Comparison of ENCODE assay signal across 12 cellular contexts in the genomic region with DNA sequence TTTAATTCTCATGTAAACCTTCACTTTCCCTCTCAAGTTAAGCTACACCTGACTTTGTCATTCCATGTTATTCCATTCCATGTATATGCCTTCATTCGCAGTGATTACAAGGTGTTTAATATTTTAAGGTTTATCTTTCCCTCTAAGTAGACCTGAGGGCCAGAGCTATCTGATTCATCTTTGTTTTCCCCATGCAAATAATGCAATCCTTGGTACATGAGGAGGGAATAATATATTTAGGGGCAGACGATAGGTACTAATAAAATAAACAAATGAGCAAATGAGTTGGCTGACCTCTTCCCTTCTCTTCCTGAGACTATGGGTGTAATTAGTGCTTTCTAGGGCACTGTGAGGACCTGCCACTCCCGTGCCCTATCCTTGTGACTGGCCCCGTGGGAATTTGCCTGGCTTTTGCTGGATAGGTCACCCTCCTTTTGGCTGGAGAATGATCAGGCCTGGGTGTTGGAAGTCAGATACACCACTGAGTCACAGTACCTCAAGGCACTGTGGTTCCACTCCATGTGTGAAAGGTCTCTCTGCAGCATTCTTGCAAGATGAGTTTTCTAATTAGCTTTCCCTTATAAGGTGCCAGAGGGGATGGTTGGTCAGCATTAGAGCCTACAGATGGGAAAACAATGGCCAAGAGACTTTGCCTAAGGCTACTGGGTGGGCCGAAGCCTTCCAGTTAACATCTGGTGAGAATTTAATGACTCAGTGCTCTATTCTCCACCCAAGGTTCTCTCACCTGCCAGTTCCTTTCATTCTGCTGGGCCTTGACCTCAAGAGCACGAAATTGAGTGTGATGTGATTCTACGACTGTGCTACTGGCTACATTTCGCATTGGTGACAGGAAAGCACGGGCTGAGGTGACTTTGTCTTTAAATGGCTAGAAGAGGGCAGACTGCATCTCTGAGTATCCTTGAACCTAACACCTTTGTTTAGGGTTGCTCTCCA.
DNase-seq lines count a peak whose midpoint lies in the region; TF ChIP-seq lines count a peak whose summit lies in the region.
"Had no signal": no experiment of that assay in that cellular context is flagged by ENCODE, and none has a peak within 500 bp of the region (broad histone marks: within the 10 kb centered on the region; RNA-seq: fewer than 3 reads in every experiment).

No MANE protein-coding gene starts in this region.

- in situ Hi-C loops in Caki2 (cut with HindIII; ENCODE audit: low pct_unique_long_range_greater_than_20kb, low sequenced_read_pairs), result no loop called here

- H3K4me3 ChIP-seq in choroid plexus epithelial cell (ENCODE audit: low read depth, low read length) (no peak overlapping the region), mesodermal cell (ENCODE audit: extremely low read depth, insufficient read depth, low read length, poor library complexity, severe bottlenecking) (no peak overlapping the region)
- H3K4me3 ChIP-seq: ovary had no signal

- 80 to 88% methylated on average over 5 of the region's 9 CpGs for WGBS in mesodermal cell (ENCODE audit: insufficient coverage in 2 of 2), 2 experiments

- no peaks in the 10 kb centered on the region for H3K9me3 ChIP-seq in mesodermal cell (ENCODE audit: control insufficient read depth, low read length)
- H3K9me3 ChIP-seq: ovary had no signal

- TF ChIP-seq CTCF in choroid plexus epithelial cell (conservative IDR thresholded peaks at IDR 0.05; ENCODE audit: low read depth, low read length), result no peak

- peaks cover 18% of the 10 kb centered on the region for H3K4me1 ChIP-seq in mesodermal cell (ENCODE audit: control insufficient read depth, insufficient read depth, low read length, poor library complexity, severe bottlenecking)

- peak overlapping the region; percentile 54 for H3K27ac ChIP-seq in mesodermal cell (ENCODE audit: low read depth, low read length, severe bottlenecking)
- H3K27ac ChIP-seq: ovary had no signal

- DNase-seq in Caki2 (ENCODE audit: low read depth), result peak; percentile 100
- DNase-seq in NCI-H226, result peak; percentile 99
- DNase-seq in choroid plexus epithelial cell (ENCODE audit: low read depth), result peak; percentile 89
- no peak for DNase-seq in stimulated activated naive CD4-positive, alpha-beta T cell treated with Interleukin-2 at 50 U/mL for 16 hours (lab: John Stamatoyannopoulos, UW)
- no peak for DNase-seq in NCI-H748 (lab: John Stamatoyannopoulos, UW; ENCODE audit: unreplicated experiment)
- DNase-seq in nucleus accumbens (lab: John Stamatoyannopoulos, UW), result no peak
- DNase-seq in NCI-H1092 treated with DMSO at 0.1 percent for 48 hours (lab: John Stamatoyannopoulos, UW), result no peak
- DNase-seq: activated CD8-positive, alpha-beta T cell treated with anti-CD3 and anti-CD28 coated beads for 36 hours; CD8-positive, alpha-beta T cell; ovary; SHP77 treated with DMSO at 0.1 percent for 48 hours had no signal

- no peaks in the 10 kb centered on the region for H3K36me3 ChIP-seq in mesodermal cell (ENCODE audit: control insufficient read depth, insufficient read depth, low read length)
- H3K36me3 ChIP-seq: ovary had no signal

Comparison
In these comparisons a context has a peak if more than half of its experiments do, and no peak if none do; other contexts are left out.
1. DNase-seq: peak in Caki2 (single experiment), NCI-H226 (single experiment) and choroid plexus epithelial cell (single experiment); none in stimulated activated naive CD4-positive, alpha-beta T cell treated with Interleukin-2 at 50 U/mL for 16 hours (single experiment), NCI-H748 (single experiment), nucleus accumbens (0 of 56) and NCI-H1092 treated with DMSO at 0.1 percent for 48 hours (single experiment).